In genomic region chr4:42632653-42633382, GRCh38 we compare ENCODE assay signal across 21 cellular contexts. TPM values are rescaled to one million over a fixed set of nuclear protein-coding genes. Genes with fewer than 3 reads are reported as not detected.
DNase-seq lines count a peak whose midpoint lies in the region; ATAC-seq and TF ChIP-seq lines count a peak whose summit lies in the region.
"Had no signal": no experiment of that assay in that cellular context is flagged by ENCODE, and none has a peak within 500 bp of the region (broad histone marks: within the 10 kb centered on the region; RNA-seq: fewer than 3 reads in every experiment).

No MANE protein-coding gene starts in this region.

- no peak overlapping the region for H3K4me3 ChIP-seq in foreskin fibroblast (ENCODE audit: low read depth in 1 of 2, low read length in 2 of 2)

- no peaks in the 10 kb centered on the region for H3K27me3 Mint-ChIP-seq in activated CD8-positive, alpha-beta memory T cell treated with anti-CD3 and anti-CD28 coated beads, Interleukin-2, amount 10 ng/mL, durations not matched to agents 7 days and 5 days
- H3K27me3 Mint-ChIP-seq in activated naive CD8-positive, alpha-beta T cell treated with anti-CD3 and anti-CD28 coated beads, Interleukin-2, amount 50 U/mL, for 24 hours = no peaks in the 10 kb centered on the region
- no peaks in the 10 kb centered on the region for H3K27me3 Mint-ChIP-seq in WTC11 (ENCODE audit: low read depth)
- H3K27me3 Mint-ChIP-seq: dendritic cell treated with granulocyte-macrophage colony-stimulating factor and Interleukin-4, amounts not matched to agents 40 ng/mL and 50 ng/mL, for 4 days had no signal

- peak overlapping the region; percentile 9 for H3K27ac Mint-ChIP-seq in activated CD8-positive, alpha-beta memory T cell treated with anti-CD3 and anti-CD28 coated beads, Interleukin-2, amount 10 ng/mL, durations not matched to agents 7 days and 5 days
- peak overlapping the region; percentile 70 for H3K27ac Mint-ChIP-seq in activated naive CD8-positive, alpha-beta T cell treated with anti-CD3 and anti-CD28 coated beads, Interleukin-2, amount 50 U/mL, for 24 hours
- no peak overlapping the region for H3K27ac Mint-ChIP-seq in WTC11
- H3K27ac Mint-ChIP-seq: dendritic cell treated with granulocyte-macrophage colony-stimulating factor and Interleukin-4, amounts not matched to agents 40 ng/mL and 50 ng/mL, for 4 days; H9 had no signal

- no peak for TF ChIP-seq CTCF in foreskin fibroblast (IDR thresholded peaks at IDR 0.05; ENCODE audit: low read depth, low read length)
- no peak for TF ChIP-seq CTCF in WTC11 (IDR thresholded peaks at IDR 0.05)

- no peak for DNase-seq in activated CD8-positive, alpha-beta memory T cell treated with anti-CD3 and anti-CD28 coated beads, Interleukin-2, amount 10 ng/mL, durations not matched to agents 7 days and 5 days
- DNase-seq in activated CD8-positive, alpha-beta memory T cell treated with anti-CD3 and anti-CD28 coated beads, Interleukin-2, amount 50 U/mL, for 4 hours = no peak
- DNase-seq in activated naive CD8-positive, alpha-beta T cell treated with anti-CD3 and anti-CD28 coated beads, Interleukin-2, amount 50 U/mL, for 24 hours = no peak
- DNase-seq in pons (ENCODE audit: low spot score) (peak; percentile 77), foreskin fibroblast (no peak), WTC11 (ENCODE audit: low spot score) (no peak)
- DNase-seq: activated CD8-positive, alpha-beta memory T cell treated with anti-CD3 and anti-CD28 coated beads, Interleukin-2, amount 50 U/mL, for 48 hours; activated naive CD4-positive, alpha-beta T cell treated with anti-CD3 and anti-CD28 coated beads, Interleukin-2, amount 50 U/mL, for 16 hours; DMS79 treated with DMSO at 0.1 percent for 48 hours; H9; IMR-90; NCI-H187 treated with DMSO at 0.1 percent for 48 hours; NCI-H510A treated with DMSO at 0.1 percent for 48 hours; OCI-M1; right cardiac atrium; stimulated activated CD4-positive, alpha-beta T cell treated with anti-CD3 and anti-CD28 coated beads, Interleukin-15, amount 100 ng/mL, for 24 hours; stimulated activated naive CD8-positive, alpha-beta T cell treated with anti-CD3 and anti-CD28 coated beads, Interleukin-15, Interleukin-2, amounts not matched to agents 100 U/mL and 50 U/mL, for 24 hours had no signal

- no peaks in the 10 kb centered on the region for H3K9me3 Mint-ChIP-seq in activated CD8-positive, alpha-beta memory T cell treated with anti-CD3 and anti-CD28 coated beads, Interleukin-2, amount 10 ng/mL, durations not matched to agents 7 days and 5 days (ENCODE audit: low read depth)
- no peaks in the 10 kb centered on the region for H3K9me3 Mint-ChIP-seq in activated naive CD8-positive, alpha-beta T cell treated with anti-CD3 and anti-CD28 coated beads, Interleukin-2, amount 50 U/mL, for 24 hours
- H3K9me3 Mint-ChIP-seq in WTC11 = no peaks in the 10 kb centered on the region
- H3K9me3 Mint-ChIP-seq: brain; dendritic cell treated with granulocyte-macrophage colony-stimulating factor and Interleukin-4, amounts not matched to agents 40 ng/mL and 50 ng/mL, for 4 days; H9 had no signal

- H3K4me1 Mint-ChIP-seq in activated CD8-positive, alpha-beta memory T cell treated with anti-CD3 and anti-CD28 coated beads, Interleukin-2, amount 10 ng/mL, durations not matched to agents 7 days and 5 days = peaks cover 60% of the 10 kb centered on the region
- peaks cover 85% of the 10 kb centered on the region for H3K4me1 Mint-ChIP-seq in activated naive CD8-positive, alpha-beta T cell treated with anti-CD3 and anti-CD28 coated beads, Interleukin-2, amount 50 U/mL, for 24 hours
- H3K4me1 Mint-ChIP-seq in WTC11 = peaks cover 14% of the 10 kb centered on the region

- no peak for ATAC-seq in activated CD8-positive, alpha-beta memory T cell treated with anti-CD3 and anti-CD28 coated beads, Interleukin-2, amount 10 ng/mL, durations not matched to agents 7 days and 5 days
- ATAC-seq in GM18868 (IDR thresholded peaks at IDR 0.05; ENCODE audit: unreplicated experiment) (peak; percentile 13), WTC11 (no peak), HG02763 (IDR thresholded peaks at IDR 0.05; ENCODE audit: unreplicated experiment) (no peak)
- ATAC-seq in activated naive CD8-positive, alpha-beta T cell treated with anti-CD3 and anti-CD28 coated beads, Interleukin-2, amount 50 U/mL, for 24 hours = no peak

- CTCF ChIA-PET in activated CD8-positive, alpha-beta memory T cell treated with anti-CD3 and anti-CD28 coated beads, Interleukin-2, amount 10 ng/mL, durations not matched to agents 7 days and 5 days (lab: Charles Lee) = interaction anchor here (1.4 to 2.0 kb wide), 2 partner anchors 9 to 13 kb away, joined by 4 to 8 read pairs; no protein-coding TSS in a partner anchor
- CTCF ChIA-PET in WTC11 (lab: Charles Lee) = no interaction called here

- peaks cover 15% of the 10 kb centered on the region for H3K36me3 Mint-ChIP-seq in activated CD8-positive, alpha-beta memory T cell treated with anti-CD3 and anti-CD28 coated beads, Interleukin-2, amount 10 ng/mL, durations not matched to agents 7 days and 5 days
- H3K36me3 Mint-ChIP-seq in activated naive CD8-positive, alpha-beta T cell treated with anti-CD3 and anti-CD28 coated beads, Interleukin-2, amount 50 U/mL, for 24 hours (ENCODE audit: low read depth) = peaks cover 12% of the 10 kb centered on the region
- H3K36me3 Mint-ChIP-seq in WTC11 = no peaks in the 10 kb centered on the region
- H3K36me3 Mint-ChIP-seq: brain had no signal

- no peak overlapping the region for H3K4me3 Mint-ChIP-seq in activated CD8-positive, alpha-beta memory T cell treated with anti-CD3 and anti-CD28 coated beads, Interleukin-2, amount 10 ng/mL, durations not matched to agents 7 days and 5 days
- no peak overlapping the region for H3K4me3 Mint-ChIP-seq in activated naive CD8-positive, alpha-beta T cell treated with anti-CD3 and anti-CD28 coated beads, Interleukin-2, amount 50 U/mL, for 24 hours
- H3K4me3 Mint-ChIP-seq in WTC11 = no peak overlapping the region
- H3K4me3 Mint-ChIP-seq: brain; dendritic cell treated with granulocyte-macrophage colony-stimulating factor and Interleukin-4, amounts not matched to agents 40 ng/mL and 50 ng/mL, for 4 days; H9 had no signal

- POLR2A ChIA-PET in WTC11 (lab: Charles Lee) = interaction anchor here (1.7 kb wide), 1 partner anchor 24 kb away, joined by 5 read pairs; the partner anchor contains the start of gene ATP8A1

TF ChIP-seq in WTC11, 78 proteins besides CTCF, POLR2A, EP300 and RAD21 (continues in another document):
- TF ChIP-seq ZNF512 (CRISPR knock-in tag; IDR thresholded peaks at IDR 0.05; ENCODE audit: borderline replicate concordance) (no peak), NFYB (CRISPR knock-in tag; conservative IDR thresholded peaks at IDR 0.05; ENCODE audit: low read depth) (no peak), ZNF263 (CRISPR knock-in tag; IDR thresholded peaks at IDR 0.05; ENCODE audit: low read depth) (no peak), ZBTB43 (CRISPR knock-in tag; IDR thresholded peaks at IDR 0.05) (no peak), IRF1 (CRISPR knock-in tag; IDR thresholded peaks at IDR 0.05) (no peak), ZSCAN18 (CRISPR knock-in tag; IDR thresholded peaks at IDR 0.05) (no peak), ATF1 (CRISPR knock-in tag; IDR thresholded peaks at IDR 0.05) (no peak), ESRRA (CRISPR knock-in tag; IDR thresholded peaks at IDR 0.05; ENCODE audit: borderline replicate concordance) (no peak)

RNA-seq across cellular contexts. Expression of gene ATP8A1, which starts 24.1 kb away (rescaled TPM):
- total RNA-seq in activated CD8-positive, alpha-beta memory T cell treated with anti-CD3 and anti-CD28 coated beads, Interleukin-2, amount 10 ng/mL, durations not matched to agents 7 days and 5 days = 10 to 100 TPM; 31.3 to 43.8 TPM
- total RNA-seq in WTC11 (2021) = 14.3 to 18.7 TPM (median 15.1 TPM) in 3 replicates
